In the genomic region with DNA sequence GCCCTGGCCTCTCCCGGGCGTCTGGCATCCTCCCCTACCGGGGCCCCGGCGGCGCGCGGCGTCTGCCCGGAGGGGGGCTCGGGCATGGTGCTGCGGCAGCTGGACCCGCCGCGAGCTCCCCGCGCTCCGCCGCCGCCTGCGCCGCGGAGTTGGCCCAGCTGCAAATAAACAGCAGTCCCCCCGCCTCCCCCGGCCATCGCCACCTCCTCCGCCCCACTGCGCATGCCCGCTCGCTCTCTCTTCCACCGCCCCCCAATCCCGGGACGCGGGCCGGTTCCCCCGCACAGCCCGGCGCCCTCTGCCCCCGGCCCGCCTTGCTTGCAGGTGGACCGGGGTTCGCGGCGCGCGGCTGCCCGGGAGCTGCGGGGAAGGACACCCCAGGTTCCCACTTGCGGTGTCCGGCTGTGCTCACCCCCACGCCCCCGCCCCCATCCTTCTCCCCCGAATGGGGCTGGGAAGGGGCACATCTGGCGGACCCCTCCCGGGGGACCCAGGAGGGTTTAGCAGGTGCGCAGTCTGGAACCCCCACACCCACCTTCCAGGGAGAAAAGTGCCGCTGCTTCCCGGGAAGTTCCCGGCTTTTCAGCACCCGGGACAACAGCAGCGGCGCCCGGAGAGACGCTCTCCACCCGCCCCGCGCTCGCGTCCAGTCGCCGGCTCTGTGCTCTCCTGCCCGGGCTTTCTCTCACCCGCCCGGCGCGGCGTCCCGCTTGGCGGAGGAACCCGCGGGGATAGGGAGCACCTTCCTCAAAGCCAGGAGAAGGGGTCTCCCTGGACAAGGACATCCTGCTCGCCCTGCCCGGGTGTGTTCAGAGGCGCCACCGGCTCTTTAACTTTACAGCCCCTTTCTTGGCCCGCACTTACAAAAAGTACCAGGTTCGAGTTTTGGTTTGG, we compare ENCODE assay signal across 1 cellular context.
TF ChIP-seq lines count a peak whose summit lies in the region.

A gene (minus strand): TSS at position 170 of the 894 bp plus-strand sequence. CDS start 191 bp downstream, outside the sequence.

TF ChIP-seq in GM23338, 12 proteins besides CTCF, POLR2A, EP300 and RAD21 (continued from another document):
- TF ChIP-seq, protein P1, sequence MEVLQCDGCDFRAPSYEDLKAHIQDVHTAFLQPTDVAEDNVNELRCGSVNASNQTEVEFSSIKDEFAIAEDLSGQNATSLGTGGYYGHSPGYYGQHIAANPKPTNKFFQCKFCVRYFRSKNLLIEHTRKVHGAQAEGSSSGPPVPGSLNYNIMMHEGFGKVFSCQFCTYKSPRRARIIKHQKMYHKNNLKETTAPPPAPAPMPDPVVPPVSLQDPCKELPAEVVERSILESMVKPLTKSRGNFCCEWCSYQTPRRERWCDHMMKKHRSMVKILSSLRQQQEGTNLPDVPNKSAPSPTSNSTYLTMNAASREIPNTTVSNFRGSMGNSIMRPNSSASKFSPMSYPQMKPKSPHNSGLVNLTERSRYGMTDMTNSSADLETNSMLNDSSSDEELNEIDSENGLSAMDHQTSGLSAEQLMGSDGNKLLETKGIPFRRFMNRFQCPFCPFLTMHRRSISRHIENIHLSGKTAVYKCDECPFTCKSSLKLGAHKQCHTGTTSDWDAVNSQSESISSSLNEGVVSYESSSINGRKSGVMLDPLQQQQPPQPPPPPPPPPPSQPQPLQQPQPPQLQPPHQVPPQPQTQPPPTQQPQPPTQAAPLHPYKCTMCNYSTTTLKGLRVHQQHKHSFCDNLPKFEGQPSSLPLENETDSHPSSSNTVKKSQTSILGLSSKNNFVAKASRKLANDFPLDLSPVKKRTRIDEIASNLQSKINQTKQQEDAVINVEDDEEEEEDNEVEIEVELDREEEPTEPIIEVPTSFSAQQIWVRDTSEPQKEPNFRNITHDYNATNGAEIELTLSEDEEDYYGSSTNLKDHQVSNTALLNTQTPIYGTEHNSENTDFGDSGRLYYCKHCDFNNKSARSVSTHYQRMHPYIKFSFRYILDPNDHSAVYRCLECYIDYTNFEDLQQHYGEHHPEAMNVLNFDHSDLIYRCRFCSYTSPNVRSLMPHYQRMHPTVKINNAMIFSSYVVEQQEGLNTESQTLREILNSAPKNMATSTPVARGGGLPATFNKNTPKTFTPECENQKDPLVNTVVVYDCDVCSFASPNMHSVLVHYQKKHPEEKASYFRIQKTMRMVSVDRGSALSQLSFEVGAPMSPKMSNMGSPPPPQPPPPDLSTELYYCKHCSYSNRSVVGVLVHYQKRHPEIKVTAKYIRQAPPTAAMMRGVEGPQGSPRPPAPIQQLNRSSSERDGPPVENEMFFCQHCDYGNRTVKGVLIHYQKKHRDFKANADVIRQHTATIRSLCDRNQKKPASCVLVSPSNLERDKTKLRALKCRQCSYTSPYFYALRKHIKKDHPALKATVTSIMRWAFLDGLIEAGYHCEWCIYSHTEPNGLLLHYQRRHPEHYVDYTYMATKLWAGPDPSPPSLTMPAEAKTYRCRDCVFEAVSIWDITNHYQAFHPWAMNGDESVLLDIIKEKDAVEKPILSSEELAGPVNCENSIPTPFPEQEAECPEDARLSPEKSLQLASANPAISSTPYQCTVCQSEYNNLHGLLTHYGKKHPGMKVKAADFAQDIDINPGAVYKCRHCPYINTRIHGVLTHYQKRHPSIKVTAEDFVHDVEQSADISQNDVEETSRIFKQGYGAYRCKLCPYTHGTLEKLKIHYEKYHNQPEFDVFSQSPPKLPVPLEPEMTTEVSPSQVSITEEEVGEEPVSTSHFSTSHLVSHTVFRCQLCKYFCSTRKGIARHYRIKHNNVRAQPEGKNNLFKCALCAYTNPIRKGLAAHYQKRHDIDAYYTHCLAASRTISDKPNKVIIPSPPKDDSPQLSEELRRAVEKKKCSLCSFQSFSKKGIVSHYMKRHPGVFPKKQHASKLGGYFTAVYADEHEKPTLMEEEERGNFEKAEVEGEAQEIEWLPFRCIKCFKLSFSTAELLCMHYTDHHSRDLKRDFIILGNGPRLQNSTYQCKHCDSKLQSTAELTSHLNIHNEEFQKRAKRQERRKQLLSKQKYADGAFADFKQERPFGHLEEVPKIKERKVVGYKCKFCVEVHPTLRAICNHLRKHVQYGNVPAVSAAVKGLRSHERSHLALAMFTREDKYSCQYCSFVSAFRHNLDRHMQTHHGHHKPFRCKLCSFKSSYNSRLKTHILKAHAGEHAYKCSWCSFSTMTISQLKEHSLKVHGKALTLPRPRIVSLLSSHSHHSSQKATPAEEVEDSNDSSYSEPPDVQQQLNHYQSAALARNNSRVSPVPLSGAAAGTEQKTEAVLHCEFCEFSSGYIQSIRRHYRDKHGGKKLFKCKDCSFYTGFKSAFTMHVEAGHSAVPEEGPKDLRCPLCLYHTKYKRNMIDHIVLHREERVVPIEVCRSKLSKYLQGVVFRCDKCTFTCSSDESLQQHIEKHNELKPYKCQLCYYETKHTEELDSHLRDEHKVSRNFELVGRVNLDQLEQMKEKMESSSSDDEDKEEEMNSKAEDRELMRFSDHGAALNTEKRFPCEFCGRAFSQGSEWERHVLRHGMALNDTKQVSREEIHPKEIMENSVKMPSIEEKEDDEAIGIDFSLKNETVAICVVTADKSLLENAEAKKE (CRISPR knock-in tag; IDR thresholded peaks at IDR 0.05) = no peak
- TF ChIP-seq, protein P2, sequence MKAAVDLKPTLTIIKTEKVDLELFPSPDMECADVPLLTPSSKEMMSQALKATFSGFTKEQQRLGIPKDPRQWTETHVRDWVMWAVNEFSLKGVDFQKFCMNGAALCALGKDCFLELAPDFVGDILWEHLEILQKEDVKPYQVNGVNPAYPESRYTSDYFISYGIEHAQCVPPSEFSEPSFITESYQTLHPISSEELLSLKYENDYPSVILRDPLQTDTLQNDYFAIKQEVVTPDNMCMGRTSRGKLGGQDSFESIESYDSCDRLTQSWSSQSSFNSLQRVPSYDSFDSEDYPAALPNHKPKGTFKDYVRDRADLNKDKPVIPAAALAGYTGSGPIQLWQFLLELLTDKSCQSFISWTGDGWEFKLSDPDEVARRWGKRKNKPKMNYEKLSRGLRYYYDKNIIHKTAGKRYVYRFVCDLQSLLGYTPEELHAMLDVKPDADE (IDR thresholded peaks at IDR 0.05) = no peak
- TF ChIP-seq NANOG (IDR thresholded peaks at IDR 0.05; ENCODE audit: borderline replicate concordance) = no peak
